In genomic region chr22:37819100-37819433, GRCh38 we compare ENCODE assay signal across 10 cellular contexts. TPM values are rescaled to one million over a fixed set of nuclear protein-coding genes. Genes with fewer than 3 reads are reported as not detected.
A peak's percentile ranks its signal among the peaks of the same experiment; 100 is the strongest.
DNase-seq lines count a peak whose midpoint lies in the region.
"Had no signal": no experiment of that assay in that cellular context is flagged by ENCODE, and none has a peak within 500 bp of the region (broad histone marks: within the 10 kb centered on the region; RNA-seq: fewer than 3 reads in every experiment).

No MANE protein-coding gene starts in this region.

- peak overlapping the region; percentile 38 for H3K9ac ChIP-seq in ES-I3 (ENCODE audit: low read depth, low read length)
- H3K9ac ChIP-seq in iPS-15b (ENCODE audit: low read depth, low read length): peak overlapping the region; percentile 79
- peak overlapping the region in 2 of 3 donors; percentile 50 to 76 for H3K9ac ChIP-seq in skeletal muscle tissue (ENCODE audit: low read depth in 1 of 3, low read length in 3 of 3)

- H3K9me3 Mint-ChIP-seq in activated T-helper 1 cell treated with anti-CD3 and anti-CD28 coated beads, Interleukin-12 subunit alpha, Interleukin-12 subunit beta, Interleukin-2, Interleukin-4 antibody, amounts not matched to agents 30 ng/mL and 10 ng/mL and 1 ng/mL, durations not matched to agents 14 hours and 24 hours and 36 hours: no peaks in the 10 kb centered on the region

- H3K9me3 ChIP-seq in ES-I3 (ENCODE audit: control insufficient read depth, insufficient read depth, low read length) (no peaks in the 10 kb centered on the region), iPS-15b (ENCODE audit: control insufficient read depth, insufficient read depth, low read length) (no peaks in the 10 kb centered on the region), skeletal muscle tissue (ENCODE audit: control insufficient read depth in 3 of 3, low read length in 3 of 3) (no peaks in the 10 kb centered on the region)
- H3K9me3 ChIP-seq: thyroid gland had no signal

- peaks cover 34% of the 10 kb centered on the region for H3K27me3 Mint-ChIP-seq in activated T-helper 1 cell treated with anti-CD3 and anti-CD28 coated beads, Interleukin-12 subunit alpha, Interleukin-12 subunit beta, Interleukin-2, Interleukin-4 antibody, amounts not matched to agents 30 ng/mL and 10 ng/mL and 1 ng/mL, durations not matched to agents 14 hours and 24 hours and 36 hours (ENCODE audit: insufficient read depth)

- no peak overlapping the region for H3K27ac ChIP-seq in skeletal muscle tissue (ENCODE audit: low read depth, low read length)
- H3K27ac ChIP-seq: thyroid gland had no signal

- H3K36me3 ChIP-seq in ES-I3 (ENCODE audit: insufficient read depth, low read length): no peaks in the 10 kb centered on the region
- peaks cover 9% of the 10 kb centered on the region for H3K36me3 ChIP-seq in iPS-15b (ENCODE audit: control insufficient read depth, insufficient read depth, low read length)
- peaks cover 6 to 16% (median 7%) of the 10 kb centered on the region in 3 donors for H3K36me3 ChIP-seq in skeletal muscle tissue (ENCODE audit: control insufficient read depth in 3 of 3, insufficient read depth in 3 of 3, low read length in 3 of 3)
- H3K36me3 ChIP-seq: thyroid gland had no signal

- H3K4me1 ChIP-seq in ES-I3 (ENCODE audit: insufficient read depth, low read length): peaks cover 12% of the 10 kb centered on the region; the same call in 1 of the 2 replicates
- H3K4me1 ChIP-seq in iPS-15b (ENCODE audit: control insufficient read depth, insufficient read depth, low read length): peaks cover 4% of the 10 kb centered on the region
- peaks cover 12 to 20% (median 19%) of the 10 kb centered on the region in 3 donors for H3K4me1 ChIP-seq in skeletal muscle tissue (ENCODE audit: control insufficient read depth in 3 of 3, insufficient read depth in 3 of 3, low read length in 3 of 3)

- no peak overlapping the region for H3K27ac Mint-ChIP-seq in activated T-helper 1 cell treated with anti-CD3 and anti-CD28 coated beads, Interleukin-12 subunit alpha, Interleukin-12 subunit beta, Interleukin-2, Interleukin-4 antibody, amounts not matched to agents 30 ng/mL and 10 ng/mL and 1 ng/mL, durations not matched to agents 14 hours and 24 hours and 36 hours

- peaks cover 12% of the 10 kb centered on the region for H3K4me1 Mint-ChIP-seq in activated T-helper 1 cell treated with anti-CD3 and anti-CD28 coated beads, Interleukin-12 subunit alpha, Interleukin-12 subunit beta, Interleukin-2, Interleukin-4 antibody, amounts not matched to agents 30 ng/mL and 10 ng/mL and 1 ng/mL, durations not matched to agents 14 hours and 24 hours and 36 hours (ENCODE audit: low read depth)

- peaks cover 7% of the 10 kb centered on the region for H3K36me3 Mint-ChIP-seq in activated T-helper 1 cell treated with anti-CD3 and anti-CD28 coated beads, Interleukin-12 subunit alpha, Interleukin-12 subunit beta, Interleukin-2, Interleukin-4 antibody, amounts not matched to agents 30 ng/mL and 10 ng/mL and 1 ng/mL, durations not matched to agents 14 hours and 24 hours and 36 hours (ENCODE audit: low read depth)

- peaks cover 29% of the 10 kb centered on the region for H3K27me3 ChIP-seq in iPS-15b (ENCODE audit: control insufficient read depth, insufficient read depth, low read length)
- peaks cover 16 to 19% (median 18%) of the 10 kb centered on the region in 3 donors for H3K27me3 ChIP-seq in skeletal muscle tissue (ENCODE audit: control insufficient read depth in 3 of 3, insufficient read depth in 3 of 3, low read length in 3 of 3)
- H3K27me3 ChIP-seq: thyroid gland had no signal

- intact Hi-C loops in activated T-helper 1 cell treated with anti-CD3 and anti-CD28 coated beads, Interleukin-12 subunit alpha, Interleukin-12 subunit beta, Interleukin-2, Interleukin-4 antibody, amounts not matched to agents 30 ng/mL and 10 ng/mL and 1 ng/mL, durations not matched to agents 14 hours and 24 hours and 36 hours (cut with micrococcal nuclease): no loop called here

- peak overlapping the region; percentile 60 for H3K4me3 Mint-ChIP-seq in activated T-helper 1 cell treated with anti-CD3 and anti-CD28 coated beads, Interleukin-12 subunit alpha, Interleukin-12 subunit beta, Interleukin-2, Interleukin-4 antibody, amounts not matched to agents 30 ng/mL and 10 ng/mL and 1 ng/mL, durations not matched to agents 14 hours and 24 hours and 36 hours

- no peak for DNase-seq in activated T-helper 1 cell treated with anti-CD3 and anti-CD28 coated beads, Interleukin-12 subunit alpha, Interleukin-12 subunit beta, Interleukin-2, Interleukin-4 antibody, amounts not matched to agents 30 ng/mL and 10 ng/mL and 1 ng/mL, durations not matched to agents 14 hours and 24 hours and 36 hours (ENCODE audit: low spot score)
- DNase-seq in COLO668 (lab: John Stamatoyannopoulos, UW; ENCODE audit: unreplicated experiment): no peak
- no peak for DNase-seq in mesenteric fat pad (ENCODE audit: low spot score)
- no peak for DNase-seq in DMS114 treated with DMSO at 0.1 percent for 48 hours (lab: John Stamatoyannopoulos, UW; ENCODE audit: unreplicated experiment)
- DNase-seq in SHP77 treated with DMSO at 0.1 percent for 48 hours (lab: John Stamatoyannopoulos, UW): no peak
- DNase-seq: NCI-H2081 treated with DMSO at 0.1 percent for 48 hours had no signal

- peak overlapping the region; percentile 47 for H3K4me3 ChIP-seq in iPS-15b (ENCODE audit: low read depth, low read length)
- H3K4me3 ChIP-seq in skeletal muscle tissue (ENCODE audit: low read length in 3 of 3): peak overlapping the region in 2 of 3 donors; percentile 58 to 67

RNA-seq across cellular contexts. Expression of gene GALR3, which starts 4.1 kb away (rescaled TPM):
- total RNA-seq in activated T-helper 1 cell treated with anti-CD3 and anti-CD28 coated beads, Interleukin-12 subunit alpha, Interleukin-12 subunit beta, Interleukin-2, Interleukin-4 antibody, amounts not matched to agents 30 ng/mL and 10 ng/mL and 1 ng/mL, durations not matched to agents 14 hours and 24 hours and 36 hours: 0.24 TPM in 1 of 2 replicates, not detected in the other
- total RNA-seq in skeletal muscle tissue: not detected
- total RNA-seq in mesenteric fat pad: not detected
- total RNA-seq: thyroid gland had no signal

RNA-seq across cellular contexts. Expression of gene GCAT, which starts 11.3 kb away (rescaled TPM):
- 28.5 and 28.9 TPM in 2 replicates for total RNA-seq in activated T-helper 1 cell treated with anti-CD3 and anti-CD28 coated beads, Interleukin-12 subunit alpha, Interleukin-12 subunit beta, Interleukin-2, Interleukin-4 antibody, amounts not matched to agents 30 ng/mL and 10 ng/mL and 1 ng/mL, durations not matched to agents 14 hours and 24 hours and 36 hours
- total RNA-seq in skeletal muscle tissue (9.9 TPM), mesenteric fat pad (4.3 TPM)

RNA-seq across cellular contexts. Expression of gene ANKRD54, which starts 25.1 kb away (rescaled TPM):
- 29.9 and 30.1 TPM in 2 replicates for total RNA-seq in activated T-helper 1 cell treated with anti-CD3 and anti-CD28 coated beads, Interleukin-12 subunit alpha, Interleukin-12 subunit beta, Interleukin-2, Interleukin-4 antibody, amounts not matched to agents 30 ng/mL and 10 ng/mL and 1 ng/mL, durations not matched to agents 14 hours and 24 hours and 36 hours
- total RNA-seq in skeletal muscle tissue: 3.7 TPM
- total RNA-seq in mesenteric fat pad: 15.6 TPM

RNA-seq across cellular contexts. Expression of gene EIF3L, which starts 30.2 kb away (rescaled TPM):
- 433 and 441 TPM in 2 replicates for total RNA-seq in activated T-helper 1 cell treated with anti-CD3 and anti-CD28 coated beads, Interleukin-12 subunit alpha, Interleukin-12 subunit beta, Interleukin-2, Interleukin-4 antibody, amounts not matched to agents 30 ng/mL and 10 ng/mL and 1 ng/mL, durations not matched to agents 14 hours and 24 hours and 36 hours
- total RNA-seq in skeletal muscle tissue (706 TPM), mesenteric fat pad (258 TPM)
